Comparison of ENCODE assay signal across 8 cellular contexts in the genomic region with DNA sequence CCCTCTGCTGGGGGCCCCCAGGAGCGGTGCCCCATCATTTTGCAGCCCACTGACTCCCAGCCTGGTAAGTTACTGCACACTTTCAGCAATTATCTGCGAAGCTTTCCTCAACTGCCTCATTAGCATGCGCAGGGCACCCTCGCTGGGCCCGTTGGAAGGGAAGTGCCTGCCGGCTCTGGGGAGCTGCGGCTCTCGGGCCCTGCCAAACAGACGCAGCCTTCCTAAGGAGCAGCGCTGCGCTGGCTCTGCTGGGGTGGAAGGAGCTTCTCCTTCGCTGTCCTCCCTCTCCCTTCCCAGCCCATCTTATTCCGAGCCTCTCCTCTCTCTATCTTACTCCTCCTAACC.
A peak's percentile ranks its signal among the peaks of the same experiment; 100 is the strongest.
DNase-seq lines count a peak whose midpoint lies in the region; ATAC-seq and TF ChIP-seq lines count a peak whose summit lies in the region.

No MANE protein-coding gene starts in this region.

- peak overlapping the region; percentile 39; the same call in 1 of the 2 replicates for H3K9ac ChIP-seq in GM23248

- no peak for TF ChIP-seq CTCF in left ventricle myocardium inferior (IDR thresholded peaks at IDR 0.05; ENCODE audit: borderline replicate concordance)

- H3K27ac Mint-ChIP-seq in activated T-helper 17 cell treated with anti-CD3 and anti-CD28 coated beads, Interleukin-2, amount 50 U/mL, for 72 hours: no peak overlapping the region
- H3K27ac Mint-ChIP-seq in activated CD4-positive, alpha-beta T cell treated with anti-CD3 and anti-CD28 coated beads, Interleukin-2, amount 10 ng/mL, durations not matched to agents 24 days and 14 days: no peak overlapping the region

- no peaks in the 10 kb centered on the region for H3K9me2 ChIP-seq in GM23248 (ENCODE audit: insufficient read depth)

- intact Hi-C loops in left ventricle myocardium inferior (cut with micrococcal nuclease): no loop called here
- intact Hi-C loops in posterior cingulate gyrus (cut with DNase I): no loop called here
- intact Hi-C loops in activated CD4-positive, alpha-beta T cell treated with anti-CD3 and anti-CD28 coated beads, Interleukin-2, amount 10 ng/mL, durations not matched to agents 24 days and 14 days (cut with micrococcal nuclease): no loop called here

- no peak overlapping the region for H3K27ac ChIP-seq in GM23248
- no peak overlapping the region for H3K27ac ChIP-seq in left ventricle myocardium inferior (replicated peaks)

- ATAC-seq in activated T-helper 17 cell treated with anti-CD3 and anti-CD28 coated beads, Interleukin-2, amount 50 U/mL, for 72 hours (replicated peaks): no peak
- ATAC-seq in HG02759 (IDR thresholded peaks at IDR 0.05; ENCODE audit: unreplicated experiment): no peak
- no peak for ATAC-seq in GM21786 (IDR thresholded peaks at IDR 0.05; ENCODE audit: unreplicated experiment)

- H3K36me3 ChIP-seq in GM23248 (ENCODE audit: low read depth) (no peaks in the 10 kb centered on the region), left ventricle myocardium inferior (no peaks in the 10 kb centered on the region)

- no peaks in the 10 kb centered on the region for H3K36me3 Mint-ChIP-seq in activated T-helper 17 cell treated with anti-CD3 and anti-CD28 coated beads, Interleukin-2, amount 50 U/mL, for 72 hours (ENCODE audit: low read depth)
- H3K36me3 Mint-ChIP-seq in activated CD4-positive, alpha-beta T cell treated with anti-CD3 and anti-CD28 coated beads, Interleukin-2, amount 10 ng/mL, durations not matched to agents 24 days and 14 days (ENCODE audit: low read depth): no peaks in the 10 kb centered on the region

- H3K4me2 ChIP-seq in GM23248 (ENCODE audit: unreplicated experiment): peak overlapping the region; percentile 53

- H3K4me1 ChIP-seq in GM23248 (ENCODE audit: insufficient read depth) (0 out of 2 replicates have a peak, but pooled peaks cover 7% of the 10 kb centered on the region), left ventricle myocardium inferior (peaks cover 13% of the 10 kb centered on the region)

- H3K79me2 ChIP-seq in GM23248 (ENCODE audit: insufficient read depth): no peaks in the 10 kb centered on the region

- 1 to 6% methylated on average over 13 of the region's 13 CpGs for WGBS in GM23248 (ENCODE audit: low coverage in 1 of 2, low lambda C conversion rate in 2 of 2, missing lambda C conversion rate in 2 of 2), 2 experiments

- H3K27me3 ChIP-seq in GM23248 (replicated peaks; ENCODE audit: insufficient read depth): peaks cover 13% of the 10 kb centered on the region
- peaks cover 53% of the 10 kb centered on the region for H3K27me3 ChIP-seq in left ventricle myocardium inferior (ENCODE audit: low read depth)

- H3K9me3 ChIP-seq in GM23248 (ENCODE audit: low read depth) (no peaks in the 10 kb centered on the region), left ventricle myocardium inferior (replicated peaks) (no peaks in the 10 kb centered on the region)

- peak overlapping the region; percentile 28 for H3K4me3 Mint-ChIP-seq in activated T-helper 17 cell treated with anti-CD3 and anti-CD28 coated beads, Interleukin-2, amount 50 U/mL, for 72 hours
- H3K4me3 Mint-ChIP-seq in activated CD4-positive, alpha-beta T cell treated with anti-CD3 and anti-CD28 coated beads, Interleukin-2, amount 10 ng/mL, durations not matched to agents 24 days and 14 days: no peak overlapping the region

- H3K27me3 Mint-ChIP-seq in activated T-helper 17 cell treated with anti-CD3 and anti-CD28 coated beads, Interleukin-2, amount 50 U/mL, for 72 hours: peaks cover 54% of the 10 kb centered on the region
- peaks cover 50% of the 10 kb centered on the region for H3K27me3 Mint-ChIP-seq in activated CD4-positive, alpha-beta T cell treated with anti-CD3 and anti-CD28 coated beads, Interleukin-2, amount 10 ng/mL, durations not matched to agents 24 days and 14 days

- H3K4me1 Mint-ChIP-seq in activated T-helper 17 cell treated with anti-CD3 and anti-CD28 coated beads, Interleukin-2, amount 50 U/mL, for 72 hours: peaks cover 4% of the 10 kb centered on the region
- peaks cover 3% of the 10 kb centered on the region for H3K4me1 Mint-ChIP-seq in activated CD4-positive, alpha-beta T cell treated with anti-CD3 and anti-CD28 coated beads, Interleukin-2, amount 10 ng/mL, durations not matched to agents 24 days and 14 days

- no peaks in the 10 kb centered on the region for H3K9me3 Mint-ChIP-seq in activated T-helper 17 cell treated with anti-CD3 and anti-CD28 coated beads, Interleukin-2, amount 50 U/mL, for 72 hours
- no peaks in the 10 kb centered on the region for H3K9me3 Mint-ChIP-seq in activated CD4-positive, alpha-beta T cell treated with anti-CD3 and anti-CD28 coated beads, Interleukin-2, amount 10 ng/mL, durations not matched to agents 24 days and 14 days

- no peaks in the 10 kb centered on the region for H3F3A ChIP-seq in GM23248 (ENCODE audit: insufficient read depth)

- H3K4me3 ChIP-seq in GM23248 (peak overlapping the region; percentile 42), left ventricle myocardium inferior (peak overlapping the region; percentile 55)

- H4K20me1 ChIP-seq in GM23248 (ENCODE audit: insufficient read depth): no peaks in the 10 kb centered on the region

- peak overlapping the region; percentile 74 for H2AFZ ChIP-seq in GM23248

- DNase-seq in GM23248 (peak; percentile 72), left ventricle myocardium inferior (peak; percentile 27), posterior cingulate gyrus (peak; percentile 27 to 94 (median 58)), NCI-H2107 (lab: John Stamatoyannopoulos, UW) (no peak)
- no peak for DNase-seq in activated CD4-positive, alpha-beta T cell treated with anti-CD3 and anti-CD28 coated beads, Interleukin-2, amount 10 ng/mL, durations not matched to agents 24 days and 14 days

- in situ Hi-C loops in GM23248 (cut with MboI): no loop called here

Comparison
In these comparisons a context has a peak if more than half of its experiments do, and no peak if none do; other contexts are left out.
1. DNase-seq: peak in GM23248 (single experiment), left ventricle myocardium inferior (single experiment) and posterior cingulate gyrus (10 of 10); none in activated CD4-positive, alpha-beta T cell treated with anti-CD3 and anti-CD28 coated beads, Interleukin-2, amount 10 ng/mL, durations not matched to agents 24 days and 14 days (single experiment) and NCI-H2107 (single experiment).